1 cellular context compared by ENCODE assay signal in genomic region chr6:5287205-5287965, GRCh38.
TF ChIP-seq lines count a peak whose summit lies in the region.

No MANE protein-coding gene starts in this region.

TF ChIP-seq in HEK293, 187 proteins besides CTCF, POLR2A, EP300 and RAD21 (continued from another document):
- TF ChIP-seq ZBTB44 (tag by site-specific recombination; IDR thresholded peaks at IDR 0.05) (no peak), ZNF529 (tag by site-specific recombination; IDR thresholded peaks at IDR 0.05; ENCODE audit: insufficient replicate concordance) (no peak), ZNF629 (tag by site-specific recombination; IDR thresholded peaks at IDR 0.05) (no peak), OSR2 (tag by site-specific recombination; IDR thresholded peaks at IDR 0.05) (no peak), MEIS1 (CRISPR knock-in tag; IDR thresholded peaks at IDR 0.05; ENCODE audit: borderline replicate concordance) (no peak), ZBTB6 (tag by site-specific recombination; IDR thresholded peaks at IDR 0.05) (no peak), ZNF362 (tag by site-specific recombination; IDR thresholded peaks at IDR 0.05) (0 out of 2 replicates have a peak, but pooled peaks have one; percentile 38), ZNF341 (tag by site-specific recombination; IDR thresholded peaks at IDR 0.05; ENCODE audit: low read depth) (peak; percentile 19; the same call in 1 of the 2 replicates), ZNF366 (tag by site-specific recombination; conservative IDR thresholded peaks at IDR 0.05) (0 out of 2 replicates have a peak, but pooled peaks have one; percentile 25), ZSCAN16 (tag by site-specific recombination; IDR thresholded peaks at IDR 0.05) (no peak), ZFP37 (tag by site-specific recombination; IDR thresholded peaks at IDR 0.05) (no peak), GLIS1 (tag by site-specific recombination; IDR thresholded peaks at IDR 0.05) (no peak), ZNF202 (tag by site-specific recombination; IDR thresholded peaks at IDR 0.05; ENCODE audit: borderline replicate concordance) (no peak)
